In genomic region chr10:121313119-121313858, GRCh38 we compare ENCODE assay signal across 19 cellular contexts.
A peak's percentile ranks its signal among the peaks of the same experiment; 100 is the strongest.
DNase-seq lines count a peak whose midpoint lies in the region; ATAC-seq and TF ChIP-seq lines count a peak whose summit lies in the region.
"Had no signal": no experiment of that assay in that cellular context is flagged by ENCODE, and none has a peak within 500 bp of the region (broad histone marks: within the 10 kb centered on the region; RNA-seq: fewer than 3 reads in every experiment).

No MANE protein-coding gene starts in this region.

- no peak for DNase-seq in LNCaP clone FGC (ENCODE audit: low read depth)
- DNase-seq in breast epithelium (ENCODE audit: low spot score in 2 of 2) = peak; percentile 62 to 90
- peak; percentile 58 for DNase-seq in mesendoderm
- DNase-seq in smooth muscle cell (lab: John Stamatoyannopoulos, UW; ENCODE audit: unreplicated experiment) = no peak
- no peak for DNase-seq in activated T-helper 1 cell treated with anti-CD3 and anti-CD28 coated beads, Interleukin-12 subunit alpha, Interleukin-12 subunit beta, Interleukin-2, Interleukin-4 antibody, amounts not matched to agents 30 ng/mL and 10 ng/mL and 1 ng/mL, durations not matched to agents 14 hours and 24 hours and 36 hours (ENCODE audit: low spot score)
- no peak for DNase-seq in brain microvascular endothelial cell
- DNase-seq: activated CD4-positive, alpha-beta T cell treated with anti-CD3 and anti-CD28 coated beads, Interleukin-2, amount 50 U/mL, for 48 hours; activated T-cell treated with anti-CD3 and anti-CD28 coated beads, Interleukin-2, amount 50 U/mL, for 24 hours; dermis blood vessel endothelial cell; GDM1; Karpas-422; mesenchymal stem cell; NK-92 treated with Interleukin-12 subunit alpha and Interleukin-12 subunit beta, amount 100 ng/mL, for 24 hours; stimulated activated CD4-positive, alpha-beta T cell treated with anti-CD3 and anti-CD28 coated beads, Interleukin-4, amount 100 ng/mL, for 24 hours had no signal

- TF ChIP-seq CTCF in LNCaP clone FGC (IDR thresholded peaks at IDR 0.05; ENCODE audit: control insufficient read depth, extremely low read depth, insufficient read depth) (0 out of 2 replicates have a peak, but pooled peaks have one; percentile 5), breast epithelium (IDR thresholded peaks at IDR 0.05) (no peak), smooth muscle cell (IDR thresholded peaks at IDR 0.05; ENCODE audit: borderline replicate concordance, insufficient read depth, poor library complexity, severe bottlenecking) (no peak), brain microvascular endothelial cell (IDR thresholded peaks at IDR 0.05; ENCODE audit: low read depth, low read length, missing control alignments) (no peak)

- H3K4me3 Mint-ChIP-seq in activated T-helper 1 cell treated with anti-CD3 and anti-CD28 coated beads, Interleukin-12 subunit alpha, Interleukin-12 subunit beta, Interleukin-2, Interleukin-4 antibody, amounts not matched to agents 30 ng/mL and 10 ng/mL and 1 ng/mL, durations not matched to agents 14 hours and 24 hours and 36 hours = no peak overlapping the region
- H3K4me3 Mint-ChIP-seq: activated naive CD4-positive, alpha-beta T cell treated with anti-CD3 and anti-CD28 coated beads, Interleukin-2, amount 50 U/mL, for 24 hours; activated T-cell treated with anti-CD3 and anti-CD28 coated beads, Interleukin-2, amount 50 U/mL, for 24 hours had no signal

- H4K8ac ChIP-seq in mesendoderm (ENCODE audit: low read depth, low read length) = no peak overlapping the region

- no peak overlapping the region for H4K5ac ChIP-seq in mesendoderm (ENCODE audit: low read length)

- H3K4me1 Mint-ChIP-seq in activated T-helper 1 cell treated with anti-CD3 and anti-CD28 coated beads, Interleukin-12 subunit alpha, Interleukin-12 subunit beta, Interleukin-2, Interleukin-4 antibody, amounts not matched to agents 30 ng/mL and 10 ng/mL and 1 ng/mL, durations not matched to agents 14 hours and 24 hours and 36 hours (ENCODE audit: low read depth) = no peaks in the 10 kb centered on the region
- H3K4me1 Mint-ChIP-seq: activated naive CD4-positive, alpha-beta T cell treated with anti-CD3 and anti-CD28 coated beads, Interleukin-2, amount 50 U/mL, for 24 hours had no signal

- H2AK5ac ChIP-seq in mesendoderm (ENCODE audit: low read length) = no peak overlapping the region

- H2AFZ ChIP-seq in smooth muscle cell (ENCODE audit: low read depth) = peak overlapping the region; percentile 65

- H3K4me2 ChIP-seq in mesendoderm (ENCODE audit: low read length) (no peak overlapping the region), smooth muscle cell (peak overlapping the region; percentile 79)

- H3K27ac ChIP-seq in breast epithelium (peak overlapping the region; percentile 10 to 37), mesendoderm (ENCODE audit: low read depth, low read length) (no peak overlapping the region), smooth muscle cell (ENCODE audit: low read depth) (peak overlapping the region; percentile 67), brain microvascular endothelial cell (no peak overlapping the region)
- H3K27ac ChIP-seq: esophagus muscularis mucosa had no signal

- no peaks in the 10 kb centered on the region for H3K36me3 Mint-ChIP-seq in activated T-helper 1 cell treated with anti-CD3 and anti-CD28 coated beads, Interleukin-12 subunit alpha, Interleukin-12 subunit beta, Interleukin-2, Interleukin-4 antibody, amounts not matched to agents 30 ng/mL and 10 ng/mL and 1 ng/mL, durations not matched to agents 14 hours and 24 hours and 36 hours (ENCODE audit: low read depth)
- H3K36me3 Mint-ChIP-seq: activated naive CD4-positive, alpha-beta T cell treated with anti-CD3 and anti-CD28 coated beads, Interleukin-2, amount 50 U/mL, for 24 hours; brain had no signal

- H3K9ac ChIP-seq in mesendoderm (ENCODE audit: low read length) (no peak overlapping the region), smooth muscle cell (ENCODE audit: low read depth) (no peak overlapping the region)

- no peak overlapping the region for H3K23ac ChIP-seq in mesendoderm (ENCODE audit: low read length)

- H3K27me3 Mint-ChIP-seq in activated T-helper 1 cell treated with anti-CD3 and anti-CD28 coated beads, Interleukin-12 subunit alpha, Interleukin-12 subunit beta, Interleukin-2, Interleukin-4 antibody, amounts not matched to agents 30 ng/mL and 10 ng/mL and 1 ng/mL, durations not matched to agents 14 hours and 24 hours and 36 hours (ENCODE audit: insufficient read depth) = no peaks in the 10 kb centered on the region
- H3K27me3 Mint-ChIP-seq: activated T-cell treated with anti-CD3 and anti-CD28 coated beads, Interleukin-2, amount 50 U/mL, for 24 hours had no signal

- H4K20me1 ChIP-seq in smooth muscle cell (ENCODE audit: low read depth) = no peaks in the 10 kb centered on the region

- H3K4me1 ChIP-seq in breast epithelium (no peaks in the 10 kb centered on the region), mesendoderm (ENCODE audit: control insufficient read depth, low read depth, low read length) (peaks cover 9% of the 10 kb centered on the region), smooth muscle cell (ENCODE audit: low read depth) (peaks cover 45% of the 10 kb centered on the region)

- no peaks in the 10 kb centered on the region for H3K79me2 ChIP-seq in mesendoderm (ENCODE audit: control insufficient read depth, insufficient read depth, low read length)
- H3K79me2 ChIP-seq in smooth muscle cell (ENCODE audit: low read depth) = no peaks in the 10 kb centered on the region

- H3K79me1 ChIP-seq in mesendoderm (ENCODE audit: low read length) = no peaks in the 10 kb centered on the region

- no peak overlapping the region for H3K4ac ChIP-seq in mesendoderm (ENCODE audit: low read depth, low read length)

- intact Hi-C loops in breast epithelium (cut with DNase I; ENCODE audit: low total_unique reads) = no loop called here
- intact Hi-C loops in activated T-helper 1 cell treated with anti-CD3 and anti-CD28 coated beads, Interleukin-12 subunit alpha, Interleukin-12 subunit beta, Interleukin-2, Interleukin-4 antibody, amounts not matched to agents 30 ng/mL and 10 ng/mL and 1 ng/mL, durations not matched to agents 14 hours and 24 hours and 36 hours (cut with micrococcal nuclease) = no loop called here

- no peak for ATAC-seq in HG03097 (IDR thresholded peaks at IDR 0.05; ENCODE audit: low FRiP score, unreplicated experiment)
- no peak for ATAC-seq in GM19328 (IDR thresholded peaks at IDR 0.05; ENCODE audit: unreplicated experiment)

- no peak overlapping the region for H3K27ac Mint-ChIP-seq in activated T-helper 1 cell treated with anti-CD3 and anti-CD28 coated beads, Interleukin-12 subunit alpha, Interleukin-12 subunit beta, Interleukin-2, Interleukin-4 antibody, amounts not matched to agents 30 ng/mL and 10 ng/mL and 1 ng/mL, durations not matched to agents 14 hours and 24 hours and 36 hours
- H3K27ac Mint-ChIP-seq: activated naive CD4-positive, alpha-beta T cell treated with anti-CD3 and anti-CD28 coated beads, Interleukin-2, amount 50 U/mL, for 24 hours; activated T-cell treated with anti-CD3 and anti-CD28 coated beads, Interleukin-2, amount 50 U/mL, for 24 hours had no signal

- no peak for TF ChIP-seq POLR2A in breast epithelium (IDR thresholded peaks at IDR 0.05)

- H3K9me3 ChIP-seq in breast epithelium (no peaks in the 10 kb centered on the region), smooth muscle cell (replicated peaks; ENCODE audit: low read depth) (no peaks in the 10 kb centered on the region)
- H3K9me3 ChIP-seq: esophagus muscularis mucosa had no signal

- in situ Hi-C loops in brain microvascular endothelial cell (cut with HindIII; ENCODE audit: low pct_ligation_motif_present, low sequenced_read_pairs) = no loop called here

- H3K36me3 ChIP-seq in breast epithelium (no peaks in the 10 kb centered on the region), mesendoderm (ENCODE audit: control insufficient read depth, insufficient read depth, low read length) (no peaks in the 10 kb centered on the region), smooth muscle cell (ENCODE audit: low read depth) (no peaks in the 10 kb centered on the region), brain microvascular endothelial cell (replicated peaks) (no peaks in the 10 kb centered on the region)
- H3K36me3 ChIP-seq: esophagus muscularis mucosa had no signal

- no peak overlapping the region for H3K56ac ChIP-seq in mesendoderm (ENCODE audit: low read length)

- H2BK120ac ChIP-seq in mesendoderm (ENCODE audit: low read depth, low read length) = no peak overlapping the region

- peak overlapping the region; percentile 46 for H2BK15ac ChIP-seq in mesendoderm (replicated peaks; ENCODE audit: low read depth)

- no peak overlapping the region for H2BK5ac ChIP-seq in mesendoderm (ENCODE audit: low read length)

- no peak overlapping the region for H3K4me3 ChIP-seq in LNCaP clone FGC (ENCODE audit: low read depth, low read length)
- no peak overlapping the region for H3K4me3 ChIP-seq in breast epithelium
- H3K4me3 ChIP-seq in mesendoderm (ENCODE audit: low read length) = no peak overlapping the region
- H3K4me3 ChIP-seq in smooth muscle cell = peak overlapping the region; percentile 11
- no peak overlapping the region for H3K4me3 ChIP-seq in brain microvascular endothelial cell (ENCODE audit: low read depth, low read length)
- H3K4me3 ChIP-seq: esophagus muscularis mucosa had no signal

- H3K27me3 ChIP-seq in breast epithelium = no peaks in the 10 kb centered on the region
- H3K27me3 ChIP-seq in mesendoderm (ENCODE audit: insufficient read depth, low read length, poor library complexity) = no peaks in the 10 kb centered on the region
- H3K27me3 ChIP-seq in smooth muscle cell (ENCODE audit: low read depth) = no peaks in the 10 kb centered on the region
- no peaks in the 10 kb centered on the region for H3K27me3 ChIP-seq in brain microvascular endothelial cell (replicated peaks)
- H3K27me3 ChIP-seq: esophagus muscularis mucosa had no signal

- WGBS in mesendoderm (ENCODE audit: extremely low coverage, insufficient coverage, low lambda C conversion rate) = no CpG with 5 or more reads among the region's 17 CpGs
- 16% methylated on average over 17 of the region's 17 CpGs for WGBS in smooth muscle cell (ENCODE audit: low lambda C conversion rate)

- H3F3A ChIP-seq in smooth muscle cell (ENCODE audit: low read depth) = peaks cover 24% of the 10 kb centered on the region

- peaks cover 5% of the 10 kb centered on the region for H3K9me3 Mint-ChIP-seq in activated T-helper 1 cell treated with anti-CD3 and anti-CD28 coated beads, Interleukin-12 subunit alpha, Interleukin-12 subunit beta, Interleukin-2, Interleukin-4 antibody, amounts not matched to agents 30 ng/mL and 10 ng/mL and 1 ng/mL, durations not matched to agents 14 hours and 24 hours and 36 hours
- H3K9me3 Mint-ChIP-seq: activated T-cell treated with anti-CD3 and anti-CD28 coated beads, Interleukin-2, amount 50 U/mL, for 24 hours had no signal

- peak overlapping the region; percentile 71 for H3K18ac ChIP-seq in mesendoderm (ENCODE audit: low read length)

Comparison
In these comparisons a context has a peak if more than half of its experiments do, and no peak if none do; other contexts are left out.
1. DNase-seq: peak in breast epithelium (2 of 2) and mesendoderm (single experiment); none in LNCaP clone FGC (single experiment), smooth muscle cell (single experiment), activated T-helper 1 cell treated with anti-CD3 and anti-CD28 coated beads, Interleukin-12 subunit alpha, Interleukin-12 subunit beta, Interleukin-2, Interleukin-4 antibody, amounts not matched to agents 30 ng/mL and 10 ng/mL and 1 ng/mL, durations not matched to agents 14 hours and 24 hours and 36 hours (single experiment) and brain microvascular endothelial cell (single experiment).
2. H3K27ac ChIP-seq: peak in breast epithelium (2 of 2) and smooth muscle cell (single experiment); none in mesendoderm (single experiment) and brain microvascular endothelial cell (single experiment).